8 cellular contexts compared by ENCODE assay signal in the genomic region with DNA sequence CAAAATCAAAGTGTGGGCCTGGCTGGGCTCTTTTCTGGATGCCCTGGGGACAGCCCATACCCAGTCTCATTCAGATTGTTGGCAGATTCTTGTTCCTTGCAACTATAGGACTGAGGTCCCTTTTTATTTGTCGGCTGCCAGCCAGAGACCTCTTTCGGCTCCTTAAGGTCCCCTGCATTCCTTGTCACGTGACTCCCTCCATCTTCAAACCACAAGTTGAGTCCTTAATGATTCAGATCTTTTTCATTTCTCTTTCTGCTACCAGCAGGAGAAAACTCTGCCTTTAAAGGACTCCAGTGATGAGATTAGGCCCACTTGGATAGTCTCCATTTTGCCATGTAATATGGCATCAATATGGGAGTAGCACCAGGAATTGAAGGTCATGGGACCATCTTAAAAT.
"Had no signal": no experiment of that assay in that cellular context is flagged by ENCODE, and none has a peak within 500 bp of the region (broad histone marks: within the 10 kb centered on the region; RNA-seq: fewer than 3 reads in every experiment).

No MANE protein-coding gene starts in this region.

- H3K4me3 Mint-ChIP-seq: GM23338, H9, IgD-negative memory B cell had no signal

- H3K27ac Mint-ChIP-seq: GM23338, H9 had no signal

- H3K4me2 ChIP-seq: GM23338 had no signal

- DNase-seq: H9, HCEC 1CT, KG1 had no signal

- ATAC-seq: GM23338 had no signal

- H3K4me1 Mint-ChIP-seq: GM23338, H9, IgD-negative memory B cell had no signal

- H2AFZ ChIP-seq: GM23338 had no signal

- H3K27me3 Mint-ChIP-seq: IgD-negative memory B cell had no signal

- H3K4me3 ChIP-seq: GM23338 had no signal

- FAIRE-seq: H1, H54, HTR-8/SVneo had no signal
